ENCODE assay signal across 31 cellular contexts in genomic region chr3:13836658-13837587, GRCh38. TPM values are rescaled to one million over a fixed set of nuclear protein-coding genes. Genes with fewer than 3 reads are reported as not detected.
"Had no signal": no experiment of that assay in that cellular context is flagged by ENCODE, and none has a peak within 500 bp of the region (broad histone marks: within the 10 kb centered on the region; RNA-seq: fewer than 3 reads in every experiment).

No MANE protein-coding gene starts in this region.

- H3K4me1 ChIP-seq: heart left ventricle, lower lobe of right lung, prostate gland, uterus had no signal

- H3K9me3 ChIP-seq: heart left ventricle, lower lobe of right lung, prostate gland, uterus had no signal

- ATAC-seq: heart left ventricle; left lobe of liver; lower lobe of right lung; natural killer cell; sciatic nerve; stimulated activated effector memory CD8-positive, alpha-beta T cell treated with anti-CD3 and anti-CD28 coated beads, Interleukin-12 subunit alpha, Interleukin-12 subunit beta, amount 100 ng/mL, for 72 hours had no signal

- H3K27ac ChIP-seq: brain microvascular endothelial cell, heart left ventricle, lower lobe of right lung, prostate gland, skin epidermis, uterus had no signal

- FAIRE-seq: astrocyte, TTC549 had no signal

- H3K36me3 ChIP-seq: brain microvascular endothelial cell, heart left ventricle, lower lobe of right lung, prostate gland, uterus had no signal

- DNase-seq: activated CD4-positive, alpha-beta memory T cell treated with anti-CD3 and anti-CD28 coated beads, Interleukin-2, amount 10 ng/mL, durations not matched to agents 7 days and 5 days; activated CD4-positive, alpha-beta T cell treated with anti-CD3 and anti-CD28 coated beads, Interleukin-2, amount 10 ng/mL, durations not matched to agents 24 days and 14 days; activated CD4-positive, CD25-positive, alpha-beta regulatory T cell treated with anti-CD3 and anti-CD28 coated beads, Interleukin-2, amount 50 U/mL, for 72 hours; activated CD8-positive, alpha-beta memory T cell treated with anti-CD3 and anti-CD28 coated beads, Interleukin-2, amount 50 U/mL, for 48 hours; activated gamma-delta T cell; activated naive CD4-positive, alpha-beta T cell treated with anti-CD3 and anti-CD28 coated beads, Interleukin-2, amount 50 U/mL, for 16 hours; activated T-cell treated with anti-CD3 and anti-CD28 coated beads, Interleukin-2, amount 50 U/mL, for 24 hours; amniotic stem cell; brain microvascular endothelial cell; central memory CD4-positive, alpha-beta T cell; heart left ventricle; hypothalamus; kidney glomerular epithelial cell; lower lobe of right lung; mesendoderm; natural killer cell; retina; stimulated activated CD4-positive, alpha-beta T cell treated with anti-CD3 and anti-CD28 coated beads, Interleukin-4, amount 100 ng/mL, for 24 hours; substantia nigra; T-helper 9 cell; uterus had no signal

- H3K4me3 ChIP-seq: heart left ventricle, lower lobe of right lung, prostate gland, skin epidermis, uterus had no signal

- H3K27me3 ChIP-seq: brain microvascular endothelial cell, uterus had no signal

RNA-seq across cellular contexts. Expression of gene WNT7A, which starts 42.9 kb away (rescaled TPM):
- total RNA-seq: activated CD4-positive, alpha-beta T cell treated with anti-CD3 and anti-CD28 coated beads, Interleukin-2, amount 10 ng/mL, durations not matched to agents 24 days and 14 days; fibroblast of lung; fibroblast of villous mesenchyme; heart left ventricle; left lobe of liver; osteocyte; sciatic nerve had no signal
- polyA plus RNA-seq: fibroblast of lung, heart left ventricle had no signal
